23 cellular contexts compared by ENCODE assay signal in the genomic region with DNA sequence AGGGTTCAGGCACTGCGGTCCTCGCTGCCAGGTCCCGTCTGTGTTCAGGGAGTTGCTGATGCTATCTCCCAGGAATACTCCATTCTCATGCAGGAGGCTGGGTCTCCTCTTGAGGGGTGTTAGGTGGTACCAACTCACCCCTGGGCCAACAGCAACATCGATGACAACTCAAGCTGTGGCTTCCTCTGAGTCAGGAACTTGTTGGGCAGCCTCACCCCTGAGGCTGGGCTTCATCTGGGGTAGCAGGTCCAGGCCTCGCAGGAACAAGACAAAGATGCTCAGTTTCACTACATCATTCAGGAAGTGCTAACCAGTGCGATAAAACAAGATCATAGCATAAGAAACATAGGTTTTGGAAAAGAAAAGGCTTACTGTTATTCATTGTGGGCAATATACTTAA.
"Had no signal": no experiment of that assay in that cellular context is flagged by ENCODE, and none has a peak within 500 bp of the region (broad histone marks: within the 10 kb centered on the region; RNA-seq: fewer than 3 reads in every experiment).

No MANE protein-coding gene starts in this region.

- H3K9me3 ChIP-seq: esophagus muscularis mucosa, gastroesophageal sphincter, neutrophil, psoas muscle, right lobe of liver, thoracic aorta, transverse colon had no signal

- H3K27ac Mint-ChIP-seq: endodermal cell; immature natural killer cell; naive thymus-derived CD8-positive, alpha-beta T cell; stimulated activated memory B cell treated with anti-CD40 and anti-IgM and Interleukin-4, amounts not matched to agents 10 μg/mL and 1 μg/mL and 100 μg/mL, for 72 hours; stimulated activated naive CD8-positive, alpha-beta T cell treated with anti-CD3 and anti-CD28 coated beads, Interleukin-15, Interleukin-2, amounts not matched to agents 100 ng/mL and 50 ng/mL, for 24 hours had no signal

- H3K4me1 Mint-ChIP-seq: immature natural killer cell had no signal

- H3K4me1 ChIP-seq: esophagus muscularis mucosa, gastroesophageal sphincter, psoas muscle, right lobe of liver, transverse colon had no signal

- DNase-seq: effector CD4-positive, alpha-beta T cell; endodermal cell; glutamatergic neuron; immature natural killer cell; left colon; left ventricle myocardium superior; naive thymus-derived CD8-positive, alpha-beta T cell; psoas muscle; retina; right lobe of liver; stimulated activated CD4-positive, alpha-beta T cell treated with anti-CD3 and anti-CD28 coated beads, Interleukin-4, amount 100 ng/mL, for 1 hour; stimulated activated CD8-positive, alpha-beta memory T cell treated with anti-CD3 and anti-CD28 coated beads, Interleukin-4, amount 100 ng/mL, for 48 hours; transverse colon had no signal

- ATAC-seq: gastroesophageal sphincter; left colon; left ventricle myocardium superior; naive thymus-derived CD8-positive, alpha-beta T cell; psoas muscle; right lobe of liver; stimulated activated memory B cell treated with anti-CD40 and anti-IgM and Interleukin-4, amounts not matched to agents 10 μg/mL and 1 μg/mL and 100 μg/mL, for 72 hours had no signal

- H3K4me3 Mint-ChIP-seq: endodermal cell; immature natural killer cell; naive thymus-derived CD8-positive, alpha-beta T cell; stimulated activated memory B cell treated with anti-CD40 and anti-IgM and Interleukin-4, amounts not matched to agents 10 μg/mL and 1 μg/mL and 100 μg/mL, for 72 hours; stimulated activated naive CD8-positive, alpha-beta T cell treated with anti-CD3 and anti-CD28 coated beads, Interleukin-15, Interleukin-2, amounts not matched to agents 100 ng/mL and 50 ng/mL, for 24 hours had no signal

- FAIRE-seq: endothelial cell of umbilical vein, urothelium cell line had no signal

- H3K27me3 ChIP-seq: esophagus muscularis mucosa, right lobe of liver, transverse colon had no signal

- H3K9me3 Mint-ChIP-seq: endodermal cell; immature natural killer cell; naive thymus-derived CD8-positive, alpha-beta T cell; stimulated activated memory B cell treated with anti-CD40 and anti-IgM and Interleukin-4, amounts not matched to agents 10 μg/mL and 1 μg/mL and 100 μg/mL, for 72 hours; stimulated activated naive CD8-positive, alpha-beta T cell treated with anti-CD3 and anti-CD28 coated beads, Interleukin-15, Interleukin-2, amounts not matched to agents 100 ng/mL and 50 ng/mL, for 24 hours had no signal

- H3K27me3 Mint-ChIP-seq: stimulated activated memory B cell treated with anti-CD40 and anti-IgM and Interleukin-4, amounts not matched to agents 10 μg/mL and 1 μg/mL and 100 μg/mL, for 72 hours had no signal

- H3K36me3 Mint-ChIP-seq: immature natural killer cell; naive thymus-derived CD8-positive, alpha-beta T cell; stimulated activated memory B cell treated with anti-CD40 and anti-IgM and Interleukin-4, amounts not matched to agents 10 μg/mL and 1 μg/mL and 100 μg/mL, for 72 hours had no signal

- H3K36me3 ChIP-seq: esophagus muscularis mucosa, gastroesophageal sphincter, neutrophil, right lobe of liver, thoracic aorta, transverse colon had no signal

- H3K4me3 ChIP-seq: coronary artery, esophagus muscularis mucosa, gastroesophageal sphincter, lung, psoas muscle, right lobe of liver, thoracic aorta, transverse colon had no signal

- H3K27ac ChIP-seq: coronary artery, esophagus muscularis mucosa, gastroesophageal sphincter, neutrophil, psoas muscle, right lobe of liver, thoracic aorta, transverse colon had no signal
